28 cellular contexts compared by ENCODE assay signal in the genomic region with DNA sequence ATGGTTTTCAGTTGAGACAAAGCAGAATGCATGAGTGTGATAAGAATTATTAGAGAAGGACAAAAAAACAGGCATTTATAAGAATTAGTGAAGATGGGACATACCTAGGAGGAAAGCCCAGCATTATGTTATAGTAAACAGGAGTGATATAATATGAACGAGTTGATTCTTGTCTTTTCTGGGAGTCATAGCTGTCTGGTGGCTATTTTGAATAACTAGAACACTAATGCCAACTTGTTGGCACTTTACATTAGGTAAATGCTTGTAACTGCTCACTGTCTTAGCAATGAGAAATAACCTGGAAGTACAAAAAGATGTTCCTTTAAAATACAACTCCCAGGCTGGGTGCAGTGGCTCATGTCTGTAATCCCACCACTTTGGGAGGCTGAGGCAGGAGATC.
DNase-seq lines count a peak whose midpoint lies in the region; ATAC-seq, FAIRE-seq and TF ChIP-seq lines count a peak whose summit lies in the region.
"Had no signal": no experiment of that assay in that cellular context is flagged by ENCODE, and none has a peak within 500 bp of the region (broad histone marks: within the 10 kb centered on the region; RNA-seq: fewer than 3 reads in every experiment).

No MANE protein-coding gene starts in this region.

- no peaks in the 10 kb centered on the region for H3K9me3 Mint-ChIP-seq in type B pancreatic cell

- H3K4me1 ChIP-seq in BLaER1 (peaks cover 48% of the 10 kb centered on the region), foreskin keratinocyte (peaks cover 5% of the 10 kb centered on the region), transverse colon (no peaks in the 10 kb centered on the region)
- H3K4me1 ChIP-seq in BLaER1 treated with 17β-estradiol and CSF1 and Interleukin-3, amounts not matched to agents 10 nM and 100 nM: peaks cover 0 to 43% (median 34%) of the 10 kb centered on the region in 10 experiments; a peak in 17 of 20 replicates
- H3K4me1 ChIP-seq: BE2C had no signal

- no peak for FAIRE-seq in bronchial epithelial cell (lab: Jason Lieb, UNC)
- FAIRE-seq: A204.1, GM12878, GM12892, GM18507 had no signal

- no peak for TF ChIP-seq POLR2A in transverse colon (IDR thresholded peaks at IDR 0.05)

- peak; percentile 87 for ATAC-seq in foreskin keratinocyte
- ATAC-seq: GM12878 had no signal

- H3K27ac Mint-ChIP-seq in type B pancreatic cell: no peak overlapping the region
- H3K27ac Mint-ChIP-seq: CD14-positive monocyte; CD4-positive, alpha-beta memory T cell; CD4-positive, CD25-positive, alpha-beta regulatory T cell; CD8-positive, alpha-beta memory T cell had no signal

- H3K4me3 ChIP-seq in BLaER1 (no peak overlapping the region), bronchial epithelial cell (ENCODE audit: low read depth, low read length) (no peak overlapping the region), transverse colon (no peak overlapping the region)
- H3K4me3 ChIP-seq in BLaER1 treated with 17β-estradiol and CSF1 and Interleukin-3, amounts not matched to agents 10 nM and 100 nM: no peak overlapping the region
- H3K4me3 ChIP-seq: GM12878 had no signal

- TF ChIP-seq EP300 in transverse colon (IDR thresholded peaks at IDR 0.05; ENCODE audit: low read depth): no peak

- WGBS in transverse colon (ENCODE audit: low coverage in 1 of 2), 2 donors: 27 to 28% methylated on average over 1 of the region's 1 CpG

- no peaks in the 10 kb centered on the region for H3K27me3 Mint-ChIP-seq in type B pancreatic cell
- H3K27me3 Mint-ChIP-seq: CD4-positive, alpha-beta memory T cell; CD4-positive, CD25-positive, alpha-beta regulatory T cell; CD8-positive, alpha-beta memory T cell had no signal

- H4K20me1 ChIP-seq in BLaER1: no peaks in the 10 kb centered on the region
- no peaks in the 10 kb centered on the region for H4K20me1 ChIP-seq in BLaER1 treated with 17β-estradiol and CSF1 and Interleukin-3, amounts not matched to agents 10 nM and 100 nM

- no peaks in the 10 kb centered on the region for H3K36me3 Mint-ChIP-seq in type B pancreatic cell
- H3K36me3 Mint-ChIP-seq: CD14-positive monocyte; CD4-positive, alpha-beta memory T cell; CD4-positive, CD25-positive, alpha-beta regulatory T cell; CD8-positive, alpha-beta memory T cell had no signal

- H3K27ac ChIP-seq in BLaER1: peak overlapping the region; percentile 87
- 0 out of 22 replicates have a peak overlapping the region, but pooled peaks of 1 of the 11 experiments have one; percentile 16 for H3K27ac ChIP-seq in BLaER1 treated with 17β-estradiol and CSF1 and Interleukin-3, amounts not matched to agents 10 nM and 100 nM
- no peak overlapping the region for H3K27ac ChIP-seq in foreskin keratinocyte
- no peak overlapping the region for H3K27ac ChIP-seq in transverse colon

- H3K9me3 ChIP-seq in BLaER1 (peaks cover 17% of the 10 kb centered on the region), transverse colon (no peaks in the 10 kb centered on the region)
- H3K9me3 ChIP-seq in BLaER1 treated with 17β-estradiol and CSF1 and Interleukin-3, amounts not matched to agents 10 nM and 100 nM (replicated peaks in 1 of 11): peaks cover 2 to 39% (median 23%) of the 10 kb centered on the region in 11 experiments; a peak in 19 of 22 replicates
- H3K9me3 ChIP-seq: BE2C had no signal

- H3K27me3 ChIP-seq in BLaER1: no peaks in the 10 kb centered on the region
- H3K27me3 ChIP-seq in BLaER1 treated with 17β-estradiol and CSF1 and Interleukin-3, amounts not matched to agents 10 nM and 100 nM: no peaks in the 10 kb centered on the region
- H3K27me3 ChIP-seq in bronchial epithelial cell (ENCODE audit: control insufficient read depth, insufficient read depth, low read length): no peaks in the 10 kb centered on the region
- H3K27me3 ChIP-seq in foreskin keratinocyte: no peaks in the 10 kb centered on the region
- no peaks in the 10 kb centered on the region for H3K27me3 ChIP-seq in transverse colon
- H3K27me3 ChIP-seq: BE2C had no signal

- H3K36me3 ChIP-seq in BLaER1 (no peaks in the 10 kb centered on the region), bronchial epithelial cell (ENCODE audit: control insufficient read depth, insufficient read depth, low read length) (no peaks in the 10 kb centered on the region), transverse colon (no peaks in the 10 kb centered on the region)
- no peaks in the 10 kb centered on the region for H3K36me3 ChIP-seq in BLaER1 treated with 17β-estradiol and CSF1 and Interleukin-3, amounts not matched to agents 10 nM and 100 nM
- H3K36me3 ChIP-seq: BE2C had no signal

- no peak for TF ChIP-seq CTCF in bronchial epithelial cell (IDR thresholded peaks at IDR 0.05; ENCODE audit: insufficient read depth, low read length, severe bottlenecking)
- TF ChIP-seq CTCF in foreskin keratinocyte (conservative IDR thresholded peaks at IDR 0.05): no peak
- TF ChIP-seq CTCF in type B pancreatic cell (conservative IDR thresholded peaks at IDR 0.05): no peak
- no peak for TF ChIP-seq CTCF in transverse colon (IDR thresholded peaks at IDR 0.05)

- no peaks in the 10 kb centered on the region for H3K4me1 Mint-ChIP-seq in type B pancreatic cell (ENCODE audit: unreplicated experiment)
- H3K4me1 Mint-ChIP-seq: CD14-positive monocyte; CD4-positive, alpha-beta memory T cell; CD4-positive, CD25-positive, alpha-beta regulatory T cell; CD8-positive, alpha-beta memory T cell had no signal

- H3K4me3 Mint-ChIP-seq in type B pancreatic cell: no peak overlapping the region
- H3K4me3 Mint-ChIP-seq: CD14-positive monocyte; CD4-positive, alpha-beta memory T cell; CD4-positive, CD25-positive, alpha-beta regulatory T cell; CD8-positive, alpha-beta memory T cell had no signal

- DNase-seq in bronchial epithelial cell (ENCODE audit: low read depth): peak; percentile 72
- DNase-seq in foreskin keratinocyte: peak; percentile 37 to 59
- DNase-seq in SKM-1 (lab: John Stamatoyannopoulos, UW; ENCODE audit: unreplicated experiment): no peak
- DNase-seq in type B pancreatic cell (ENCODE audit: extremely low spot score, unreplicated experiment): no peak
- no peak for DNase-seq in transverse colon
- no peak for DNase-seq in ureter (ENCODE audit: low spot score)
- DNase-seq: 8988T; ACHN; BE2C; C1 segment of cervical spinal cord; CD4-positive, CD25-positive, alpha-beta regulatory T cell; CD8-positive, alpha-beta memory T cell; COR-L47; DMS 273 treated with DMSO at 0.1 percent for 48 hours; DMS153; DMS53; DMS79; DND-41; EL; GDM1 had no signal

- in situ Hi-C loops in transverse colon (cut with MboI; ENCODE audit: low pct_ligation_motif_present in 1 of 4, low pct_unique_long_range_greater_than_20kb in 1 of 4, low sequenced_read_pairs in 3 of 4): no loop called here

- no peak overlapping the region for H3K9ac ChIP-seq in BLaER1
- H3K9ac ChIP-seq in BLaER1 treated with 17β-estradiol and CSF1 and Interleukin-3, amounts not matched to agents 10 nM and 100 nM: no peak overlapping the region

- peak overlapping the region; percentile 69; the same call in 1 of the 2 replicates for H3K4me2 ChIP-seq in BLaER1
- H3K4me2 ChIP-seq in BLaER1 treated with 17β-estradiol and CSF1 and Interleukin-3, amounts not matched to agents 10 nM and 100 nM: peak overlapping the region in 7 of 11 experiments; percentile 16 to 77 (median 43); a peak in 6 of 22 replicates

- intact Hi-C loops in transverse colon (cut with DNase I; ENCODE audit: low total_unique reads): no loop called here

Comparison
In these comparisons a context has a peak if more than half of its experiments do, and no peak if none do; other contexts are left out.
1. DNase-seq: peak in bronchial epithelial cell (single experiment) and foreskin keratinocyte (2 of 2); none in SKM-1 (single experiment), type B pancreatic cell (single experiment), transverse colon (single experiment) and ureter (single experiment).